Comparison of ENCODE assay signal across 8 cellular contexts in genomic region chr5:150778103-150778516, GRCh38. TPM values are rescaled to one million over a fixed set of nuclear protein-coding genes. Genes with fewer than 3 reads are reported as not detected.
DNase-seq lines count a peak whose midpoint lies in the region; ATAC-seq lines count a peak whose summit lies in the region.

No MANE protein-coding gene starts in this region.

- ATAC-seq in HG03442 (IDR thresholded peaks at IDR 0.05; ENCODE audit: unreplicated experiment), result no peak
- ATAC-seq in HG02973 (IDR thresholded peaks at IDR 0.05; ENCODE audit: unreplicated experiment), result no peak
- no peak for ATAC-seq in GM21723 (IDR thresholded peaks at IDR 0.05; ENCODE audit: unreplicated experiment)

- H3K27ac ChIP-seq in iPS-18a (ENCODE audit: low read length), result no peak overlapping the region
- peak overlapping the region; percentile 97 for H3K27ac ChIP-seq in stomach smooth muscle (ENCODE audit: low read length)

- H3K9me3 Mint-ChIP-seq in activated T-helper 1 cell treated with anti-CD3 and anti-CD28 coated beads, Interleukin-12 subunit alpha, Interleukin-12 subunit beta, Interleukin-2, Interleukin-4 antibody, amounts not matched to agents 30 ng/mL and 10 ng/mL and 1 ng/mL, durations not matched to agents 14 hours and 24 hours and 36 hours, result no peaks in the 10 kb centered on the region

- peak overlapping the region; percentile 100 for H3K4me3 Mint-ChIP-seq in activated T-helper 1 cell treated with anti-CD3 and anti-CD28 coated beads, Interleukin-12 subunit alpha, Interleukin-12 subunit beta, Interleukin-2, Interleukin-4 antibody, amounts not matched to agents 30 ng/mL and 10 ng/mL and 1 ng/mL, durations not matched to agents 14 hours and 24 hours and 36 hours

- peaks cover 60% of the 10 kb centered on the region for H3K4me1 Mint-ChIP-seq in activated T-helper 1 cell treated with anti-CD3 and anti-CD28 coated beads, Interleukin-12 subunit alpha, Interleukin-12 subunit beta, Interleukin-2, Interleukin-4 antibody, amounts not matched to agents 30 ng/mL and 10 ng/mL and 1 ng/mL, durations not matched to agents 14 hours and 24 hours and 36 hours (ENCODE audit: low read depth)

- intact Hi-C loops in activated T-helper 1 cell treated with anti-CD3 and anti-CD28 coated beads, Interleukin-12 subunit alpha, Interleukin-12 subunit beta, Interleukin-2, Interleukin-4 antibody, amounts not matched to agents 30 ng/mL and 10 ng/mL and 1 ng/mL, durations not matched to agents 14 hours and 24 hours and 36 hours (cut with micrococcal nuclease), result loop anchor here (2.0 kb wide), 2 partner anchors 35 to 215 kb away; no protein-coding TSS in a partner anchor

- peak overlapping the region; percentile 60 for H3K9ac ChIP-seq in iPS-18a (ENCODE audit: low read length)
- peak overlapping the region; percentile 86 to 96 for H3K9ac ChIP-seq in stomach smooth muscle (ENCODE audit: low read length in 2 of 2)

- DNase-seq in NCI-H748 (lab: John Stamatoyannopoulos, UW; ENCODE audit: unreplicated experiment) (peak; percentile 60), NCI-H748 treated with DMSO at 0.1 percent for 48 hours (lab: John Stamatoyannopoulos, UW) (no peak)
- DNase-seq in activated T-helper 1 cell treated with anti-CD3 and anti-CD28 coated beads, Interleukin-12 subunit alpha, Interleukin-12 subunit beta, Interleukin-2, Interleukin-4 antibody, amounts not matched to agents 30 ng/mL and 10 ng/mL and 1 ng/mL, durations not matched to agents 14 hours and 24 hours and 36 hours (ENCODE audit: low spot score), result no peak

- H3K4me1 ChIP-seq in iPS-18a (ENCODE audit: control insufficient read depth, low read depth, low read length), result peaks cover 11% of the 10 kb centered on the region
- peaks cover 50% of the 10 kb centered on the region for H3K4me1 ChIP-seq in stomach smooth muscle (ENCODE audit: control insufficient read depth, insufficient read depth, low read length)

- H3K36me3 ChIP-seq in iPS-18a (ENCODE audit: control insufficient read depth, low read depth, low read length), result no peaks in the 10 kb centered on the region
- H3K36me3 ChIP-seq in stomach smooth muscle (ENCODE audit: control insufficient read depth in 2 of 2, insufficient read depth in 2 of 2, low read length in 2 of 2), result no peaks in the 10 kb centered on the region

- peak overlapping the region; percentile 91 for H3K4me3 ChIP-seq in iPS-18a (ENCODE audit: low read length)
- peak overlapping the region; percentile 78 to 93 for H3K4me3 ChIP-seq in stomach smooth muscle (ENCODE audit: low read length in 2 of 2)

- peaks cover 6% of the 10 kb centered on the region for H3K36me3 Mint-ChIP-seq in activated T-helper 1 cell treated with anti-CD3 and anti-CD28 coated beads, Interleukin-12 subunit alpha, Interleukin-12 subunit beta, Interleukin-2, Interleukin-4 antibody, amounts not matched to agents 30 ng/mL and 10 ng/mL and 1 ng/mL, durations not matched to agents 14 hours and 24 hours and 36 hours (ENCODE audit: low read depth)

- H3K27me3 ChIP-seq in iPS-18a (ENCODE audit: control insufficient read depth, insufficient read depth, low read length), result peaks cover 20% of the 10 kb centered on the region
- H3K27me3 ChIP-seq in stomach smooth muscle (ENCODE audit: control insufficient read depth in 1 of 2, insufficient read depth in 2 of 2, low read length in 2 of 2), result no peaks in the 10 kb centered on the region

- H3K9me3 ChIP-seq in iPS-18a (ENCODE audit: control insufficient read depth, low read depth, low read length) (no peaks in the 10 kb centered on the region), stomach smooth muscle (ENCODE audit: control insufficient read depth in 2 of 2, low read length in 2 of 2) (no peaks in the 10 kb centered on the region)

- H3K27me3 Mint-ChIP-seq in activated T-helper 1 cell treated with anti-CD3 and anti-CD28 coated beads, Interleukin-12 subunit alpha, Interleukin-12 subunit beta, Interleukin-2, Interleukin-4 antibody, amounts not matched to agents 30 ng/mL and 10 ng/mL and 1 ng/mL, durations not matched to agents 14 hours and 24 hours and 36 hours (ENCODE audit: insufficient read depth), result peaks cover 2% of the 10 kb centered on the region

- peak overlapping the region; percentile 28 for H3K27ac Mint-ChIP-seq in activated T-helper 1 cell treated with anti-CD3 and anti-CD28 coated beads, Interleukin-12 subunit alpha, Interleukin-12 subunit beta, Interleukin-2, Interleukin-4 antibody, amounts not matched to agents 30 ng/mL and 10 ng/mL and 1 ng/mL, durations not matched to agents 14 hours and 24 hours and 36 hours

RNA-seq across cellular contexts. Expression of gene SMIM3, which starts 0.4 kb away (rescaled TPM):
- 12.8 and 13.4 TPM in 2 replicates for total RNA-seq in activated T-helper 1 cell treated with anti-CD3 and anti-CD28 coated beads, Interleukin-12 subunit alpha, Interleukin-12 subunit beta, Interleukin-2, Interleukin-4 antibody, amounts not matched to agents 30 ng/mL and 10 ng/mL and 1 ng/mL, durations not matched to agents 14 hours and 24 hours and 36 hours

RNA-seq across cellular contexts. Expression of gene DCTN4, which starts 19.3 kb away (rescaled TPM):
- total RNA-seq in activated T-helper 1 cell treated with anti-CD3 and anti-CD28 coated beads, Interleukin-12 subunit alpha, Interleukin-12 subunit beta, Interleukin-2, Interleukin-4 antibody, amounts not matched to agents 30 ng/mL and 10 ng/mL and 1 ng/mL, durations not matched to agents 14 hours and 24 hours and 36 hours, result 42.3 and 46.4 TPM in 2 replicates
